ENCODE assay signal across 8 cellular contexts in the genomic region with DNA sequence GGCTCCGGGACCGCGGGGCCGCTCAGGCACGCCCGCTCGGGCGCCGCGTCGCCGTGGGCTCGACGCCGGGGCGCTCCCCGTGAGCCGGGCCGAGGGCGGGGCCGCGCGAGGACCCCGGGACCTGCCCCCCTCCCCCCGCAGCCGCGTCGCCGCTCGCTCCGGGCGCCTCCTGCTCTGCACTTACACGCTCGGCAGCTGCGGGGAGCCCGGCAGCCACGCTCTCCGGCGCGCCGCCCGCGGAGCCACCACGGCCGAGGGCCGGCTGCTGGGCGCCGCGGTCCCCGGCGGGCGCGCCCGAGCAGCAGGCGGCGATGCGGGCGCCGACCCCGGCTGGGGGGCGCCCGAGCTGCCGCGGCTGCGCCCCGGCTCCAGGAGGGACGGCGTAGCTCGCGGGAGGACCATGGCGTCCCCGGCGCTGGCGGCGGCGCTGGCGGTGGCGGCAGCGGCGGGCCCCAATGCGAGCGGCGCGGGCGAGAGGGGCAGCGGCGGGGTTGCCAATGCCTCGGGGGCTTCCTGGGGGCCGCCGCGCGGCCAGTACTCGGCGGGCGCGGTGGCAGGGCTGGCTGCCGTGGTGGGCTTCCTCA. TPM values are rescaled to one million over a fixed set of nuclear protein-coding genes. Genes with fewer than 3 reads are reported as not detected.
DNase-seq lines count a peak whose midpoint lies in the region; ATAC-seq and TF ChIP-seq lines count a peak whose summit lies in the region.

Gene ADRA2C (plus strand): TSS at position 179 of the 584 bp plus-strand sequence. CDS start 222 bp downstream, at position 401.

- peaks cover 4 to 6% of the 10 kb centered on the region in 2 donors for H3K4me1 Mint-ChIP-seq in effector memory CD8-positive, alpha-beta T cell (ENCODE audit: low read depth in 2 of 2)
- H3K4me1 Mint-ChIP-seq in natural killer cell = no peaks in the 10 kb centered on the region

- H3K36me3 Mint-ChIP-seq in effector memory CD8-positive, alpha-beta T cell (ENCODE audit: insufficient read depth) = no peaks in the 10 kb centered on the region
- no peaks in the 10 kb centered on the region for H3K36me3 Mint-ChIP-seq in natural killer cell

- no peak within 1 kb of the TSS for H3K27ac Mint-ChIP-seq in effector memory CD8-positive, alpha-beta T cell
- no peak within 1 kb of the TSS for H3K27ac Mint-ChIP-seq in natural killer cell

- no peaks in the 10 kb centered on the region for H3K9me3 Mint-ChIP-seq in effector memory CD8-positive, alpha-beta T cell
- H3K9me3 Mint-ChIP-seq in natural killer cell = no peaks in the 10 kb centered on the region

- H3K4me3 Mint-ChIP-seq in effector memory CD8-positive, alpha-beta T cell = peak within 1 kb of the TSS; percentile 53 to 59
- H3K4me3 Mint-ChIP-seq in natural killer cell = peak within 1 kb of the TSS; percentile 40

- DNase-seq in AG08396 (ENCODE audit: low spot score) (peak; percentile 77), HuH-7 (ENCODE audit: low spot score) (peak; percentile 68), natural killer cell (no peak), OCI-M1 (lab: John Stamatoyannopoulos, UW) (no peak)
- DNase-seq in effector memory CD8-positive, alpha-beta T cell = no peak

- TF ChIP-seq CTCF in natural killer cell (IDR thresholded peaks at IDR 0.05) = no peak

- H3K27me3 Mint-ChIP-seq in effector memory CD8-positive, alpha-beta T cell = peaks cover 16 to 70% of the 10 kb centered on the region in 2 donors
- H3K27me3 Mint-ChIP-seq in natural killer cell (ENCODE audit: low read depth in 2 of 2) = peaks cover 9 to 18% of the 10 kb centered on the region in 2 donors

- intact Hi-C loops in natural killer cell (cut with micrococcal nuclease) = no loop called here

- ATAC-seq in effector memory CD8-positive, alpha-beta T cell (replicated peaks) = no peak
- no peak for ATAC-seq in natural killer cell
- no peak for ATAC-seq in HG02973 (IDR thresholded peaks at IDR 0.05; ENCODE audit: unreplicated experiment)
- ATAC-seq in GM18502 (IDR thresholded peaks at IDR 0.05; ENCODE audit: poor library complexity, unreplicated experiment) = no peak
- no peak for ATAC-seq in GM21526 (IDR thresholded peaks at IDR 0.05; ENCODE audit: low FRiP score, unreplicated experiment)

RNA-seq across cellular contexts. Expression of gene ADRA2C, which starts in this region (rescaled TPM):
- not detected for total RNA-seq in natural killer cell

Comparison
In these comparisons a context has a peak if more than half of its experiments do, and no peak if none do; other contexts are left out.
1. DNase-seq: peak in AG08396 (single experiment) and HuH-7 (single experiment); none in effector memory CD8-positive, alpha-beta T cell (0 of 3), natural killer cell (single experiment) and OCI-M1 (single experiment).